Comparison of ENCODE assay signal across 5 cellular contexts in the genomic region with DNA sequence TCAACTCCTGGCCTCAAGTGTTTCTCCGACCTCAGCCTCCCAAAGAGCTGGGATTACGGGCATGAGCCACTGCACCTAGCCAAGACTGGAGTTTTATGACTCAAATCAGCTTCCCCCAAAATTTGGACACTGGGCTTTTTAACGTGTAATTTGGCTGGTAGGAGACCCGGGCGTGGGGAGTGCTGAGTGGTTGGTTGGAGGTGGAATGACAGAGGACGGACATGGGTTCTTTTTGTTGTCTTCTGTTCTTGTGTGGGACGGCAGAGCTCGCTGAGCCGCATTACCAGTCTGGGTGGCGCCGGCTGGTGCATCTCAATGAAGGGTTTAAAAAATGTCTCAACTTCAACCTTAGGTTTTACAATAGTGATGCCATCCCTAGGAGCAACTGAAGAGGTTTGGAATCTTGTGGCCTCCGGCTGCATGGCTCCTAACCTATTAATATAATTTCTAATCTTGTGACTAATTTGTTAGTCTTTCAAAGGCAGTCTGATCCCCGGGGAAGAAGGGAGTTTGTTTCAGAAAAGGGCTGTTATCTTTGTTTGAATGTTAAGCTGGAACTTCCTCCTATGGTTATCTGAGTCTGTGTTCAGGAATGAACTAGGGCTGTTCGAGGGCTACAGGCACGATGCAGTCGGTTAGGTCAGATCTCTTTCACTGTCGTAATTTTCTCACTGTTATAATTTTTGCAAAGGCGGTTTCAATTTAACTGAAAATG. TPM values are rescaled to one million over a fixed set of nuclear protein-coding genes. Genes with fewer than 3 reads are reported as not detected.
"Had no signal": no experiment of that assay in that cellular context is flagged by ENCODE, and none has a peak within 500 bp of the region (broad histone marks: within the 10 kb centered on the region; RNA-seq: fewer than 3 reads in every experiment).

No MANE protein-coding gene starts in this region.

RNA-seq across cellular contexts. Expression of a gene that starts 26.2 kb away (rescaled TPM):
- total RNA-seq: activated CD4-positive, alpha-beta memory T cell treated with anti-CD3 and anti-CD28 coated beads for 36 hours; activated naive CD4-positive, alpha-beta T cell treated with anti-CD3 and anti-CD28 coated beads, Interleukin-2, amount 50 U/mL, for 72 hours; activated T-cell treated with anti-CD3 and anti-CD28 coated beads, Interleukin-2, amount 50 U/mL, for 4 hours had no signal

RNA-seq across cellular contexts. Expression of a gene that starts 50.7 kb away (rescaled TPM):
- total RNA-seq: activated CD4-positive, alpha-beta memory T cell treated with anti-CD3 and anti-CD28 coated beads for 36 hours; activated T-cell treated with anti-CD3 and anti-CD28 coated beads, Interleukin-2, amount 50 U/mL, for 4 hours; lung microvascular endothelial cell; temporal lobe had no signal
